13 cellular contexts compared by ENCODE assay signal in genomic region chr2:104861295-104862060, GRCh38. TPM values are rescaled to one million over a fixed set of nuclear protein-coding genes. Genes with fewer than 3 reads are reported as not detected.
DNase-seq lines count a peak whose midpoint lies in the region; ATAC-seq and TF ChIP-seq lines count a peak whose summit lies in the region.
"Had no signal": no experiment of that assay in that cellular context is flagged by ENCODE, and none has a peak within 500 bp of the region (broad histone marks: within the 10 kb centered on the region; RNA-seq: fewer than 3 reads in every experiment).

No MANE protein-coding gene starts in this region.

- no peak overlapping the region for H3K4me3 Mint-ChIP-seq in activated CD4-positive, alpha-beta T cell treated with anti-CD3 and anti-CD28 coated beads, Interleukin-2, amount 10 ng/mL, durations not matched to agents 24 days and 14 days
- H3K4me3 Mint-ChIP-seq in memory B cell = no peak overlapping the region

- no peak for ATAC-seq in memory B cell (ENCODE audit: low read depth)
- no peak for ATAC-seq in HG02870 (IDR thresholded peaks at IDR 0.05; ENCODE audit: unreplicated experiment)
- ATAC-seq in GM19395 (IDR thresholded peaks at IDR 0.05; ENCODE audit: unreplicated experiment) = no peak
- ATAC-seq: activated CD8-positive, alpha-beta T cell treated with anti-CD3 and anti-CD28 coated beads, Interleukin-2, amount 10 ng/mL, durations not matched to agents 7 days and 5 days; naive thymus-derived CD8-positive, alpha-beta T cell had no signal

- peak overlapping the region; percentile 39 for H3K4me3 ChIP-seq in astrocyte of the spinal cord (ENCODE audit: low read depth, low read length)

- H3K9me3 Mint-ChIP-seq in activated CD4-positive, alpha-beta T cell treated with anti-CD3 and anti-CD28 coated beads, Interleukin-2, amount 10 ng/mL, durations not matched to agents 24 days and 14 days = peaks cover 4% of the 10 kb centered on the region
- peaks cover 4% of the 10 kb centered on the region for H3K9me3 Mint-ChIP-seq in memory B cell

- peak overlapping the region; percentile 69 for H3K27ac Mint-ChIP-seq in activated CD4-positive, alpha-beta T cell treated with anti-CD3 and anti-CD28 coated beads, Interleukin-2, amount 10 ng/mL, durations not matched to agents 24 days and 14 days
- peak overlapping the region; percentile 85 for H3K27ac Mint-ChIP-seq in memory B cell
- H3K27ac Mint-ChIP-seq: activated CD8-positive, alpha-beta T cell treated with anti-CD3 and anti-CD28 coated beads, Interleukin-2, amount 10 ng/mL, durations not matched to agents 7 days and 5 days; activated naive CD8-positive, alpha-beta T cell had no signal

- peaks cover 84% of the 10 kb centered on the region for H3K27me3 Mint-ChIP-seq in activated CD4-positive, alpha-beta T cell treated with anti-CD3 and anti-CD28 coated beads, Interleukin-2, amount 10 ng/mL, durations not matched to agents 24 days and 14 days
- peaks cover 46% of the 10 kb centered on the region for H3K27me3 Mint-ChIP-seq in memory B cell

- in situ Hi-C loops in astrocyte of the spinal cord (cut with HindIII; ENCODE audit: low sequenced_read_pairs) = no loop called here

- peaks cover 10% of the 10 kb centered on the region for H3K4me1 Mint-ChIP-seq in activated CD4-positive, alpha-beta T cell treated with anti-CD3 and anti-CD28 coated beads, Interleukin-2, amount 10 ng/mL, durations not matched to agents 24 days and 14 days
- H3K4me1 Mint-ChIP-seq in memory B cell = peaks cover 14% of the 10 kb centered on the region

- no peak for DNase-seq in activated CD4-positive, alpha-beta T cell treated with anti-CD3 and anti-CD28 coated beads, Interleukin-2, amount 10 ng/mL, durations not matched to agents 24 days and 14 days
- no peak for DNase-seq in activated CD4-positive, alpha-beta T cell treated with anti-CD3 and anti-CD28 coated beads, Interleukin-2, amount 50 U/mL, for 4 hours
- no peak for DNase-seq in astrocyte of the spinal cord (ENCODE audit: low read depth, low spot score)
- DNase-seq in memory B cell (ENCODE audit: low spot score in 2 of 2) = no peak
- peak; percentile 67 for DNase-seq in superior temporal gyrus (ENCODE audit: extremely low spot score)
- DNase-seq in RKO (ENCODE audit: low spot score) = no peak
- DNase-seq: activated CD8-positive, alpha-beta T cell treated with anti-CD3 and anti-CD28 coated beads, Interleukin-2, amount 10 ng/mL, durations not matched to agents 7 days and 5 days; heart left ventricle; naive thymus-derived CD8-positive, alpha-beta T cell; stimulated activated naive CD4-positive, alpha-beta T cell treated with Interleukin-2 at 50 U/mL for 16 hours had no signal

- no peak for TF ChIP-seq CTCF in astrocyte of the spinal cord (IDR thresholded peaks at IDR 0.05; ENCODE audit: low read depth, low read length)

- intact Hi-C loops in activated CD4-positive, alpha-beta T cell treated with anti-CD3 and anti-CD28 coated beads, Interleukin-2, amount 10 ng/mL, durations not matched to agents 24 days and 14 days (cut with micrococcal nuclease) = no loop called here

- peaks cover 3% of the 10 kb centered on the region for H3K36me3 Mint-ChIP-seq in activated CD4-positive, alpha-beta T cell treated with anti-CD3 and anti-CD28 coated beads, Interleukin-2, amount 10 ng/mL, durations not matched to agents 24 days and 14 days (ENCODE audit: low read depth)
- peaks cover 2% of the 10 kb centered on the region for H3K36me3 Mint-ChIP-seq in memory B cell
- H3K36me3 Mint-ChIP-seq: activated naive CD8-positive, alpha-beta T cell had no signal

RNA-seq across cellular contexts. Expression of gene POU3F3, which starts 7.6 kb away (rescaled TPM):
- not detected in 2 replicates for total RNA-seq in activated CD4-positive, alpha-beta T cell treated with anti-CD3 and anti-CD28 coated beads, Interleukin-2, amount 10 ng/mL, durations not matched to agents 24 days and 14 days
- total RNA-seq: activated CD8-positive, alpha-beta T cell treated with anti-CD3 and anti-CD28 coated beads, Interleukin-2, amount 10 ng/mL, durations not matched to agents 7 days and 5 days; naive thymus-derived CD8-positive, alpha-beta T cell had no signal
